In genomic region chr1:99820546-99820945, GRCh38 we compare ENCODE assay signal across 10 cellular contexts. TPM values are rescaled to one million over a fixed set of nuclear protein-coding genes. Genes with fewer than 3 reads are reported as not detected.
DNase-seq lines count a peak whose midpoint lies in the region; ATAC-seq lines count a peak whose summit lies in the region.
"Had no signal": no experiment of that assay in that cellular context is flagged by ENCODE, and none has a peak within 500 bp of the region (broad histone marks: within the 10 kb centered on the region; RNA-seq: fewer than 3 reads in every experiment).

No MANE protein-coding gene starts in this region.

- no peak overlapping the region for H3K4me3 ChIP-seq in Jurkat, Clone E6-1 (ENCODE audit: low read length)
- H3K4me3 ChIP-seq: cardiac muscle cell had no signal

- peaks cover 3% of the 10 kb centered on the region for H3K36me3 Mint-ChIP-seq in memory B cell

- H3K27me3 Mint-ChIP-seq in memory B cell = peaks cover 2% of the 10 kb centered on the region

- peaks cover 8% of the 10 kb centered on the region for H3K4me1 Mint-ChIP-seq in memory B cell

- peaks cover 1% of the 10 kb centered on the region for H3K9me3 Mint-ChIP-seq in memory B cell

- DNase-seq in SIG-M5 treated with dmso at 0.1 percent for 504 hours (lab: John Stamatoyannopoulos, UW; ENCODE audit: unreplicated experiment) (peak; percentile 0), SIG-M5 (lab: John Stamatoyannopoulos, UW) (no peak), memory B cell (ENCODE audit: low spot score in 2 of 2) (no peak), glomerular visceral epithelial cell (ENCODE audit: extremely low spot score) (no peak), NCI-H128 (lab: John Stamatoyannopoulos, UW; ENCODE audit: unreplicated experiment) (no peak), NCI-H146 treated with DMSO at 0.1 percent for 48 hours (lab: John Stamatoyannopoulos, UW; ENCODE audit: unreplicated experiment) (no peak)
- DNase-seq in Jurkat, Clone E6-1 (ENCODE audit: low read depth, low spot score) = peak; percentile 29
- DNase-seq: SHP77 had no signal

- H3K4me3 Mint-ChIP-seq in memory B cell = no peak overlapping the region

- peak overlapping the region; percentile 51 for H3K27ac Mint-ChIP-seq in memory B cell

- ATAC-seq in GM21717 (IDR thresholded peaks at IDR 0.05; ENCODE audit: unreplicated experiment) = peak; percentile 88
- ATAC-seq in memory B cell (ENCODE audit: low read depth) = peak; percentile 50

RNA-seq across cellular contexts. Expression of gene AGL, which starts 29.6 kb away (rescaled TPM):
- 11.1 TPM for polyA plus RNA-seq in Jurkat, Clone E6-1 (2012; ENCODE audit: insufficient read depth, insufficient read length)

RNA-seq across cellular contexts. Expression of gene FRRS1, which starts 54.1 kb away (rescaled TPM):
- polyA plus RNA-seq in Jurkat, Clone E6-1 (2012; ENCODE audit: insufficient read depth, insufficient read length) = 1.5 TPM

Comparison
In these comparisons a context has a peak if more than half of its experiments do, and no peak if none do; other contexts are left out.
1. DNase-seq: peak in SIG-M5 treated with dmso at 0.1 percent for 504 hours (single experiment) and Jurkat, Clone E6-1 (single experiment); none in SIG-M5 (single experiment), memory B cell (0 of 2), glomerular visceral epithelial cell (single experiment), NCI-H128 (single experiment) and NCI-H146 treated with DMSO at 0.1 percent for 48 hours (single experiment).